ENCODE assay signal across 8 cellular contexts in the genomic region with DNA sequence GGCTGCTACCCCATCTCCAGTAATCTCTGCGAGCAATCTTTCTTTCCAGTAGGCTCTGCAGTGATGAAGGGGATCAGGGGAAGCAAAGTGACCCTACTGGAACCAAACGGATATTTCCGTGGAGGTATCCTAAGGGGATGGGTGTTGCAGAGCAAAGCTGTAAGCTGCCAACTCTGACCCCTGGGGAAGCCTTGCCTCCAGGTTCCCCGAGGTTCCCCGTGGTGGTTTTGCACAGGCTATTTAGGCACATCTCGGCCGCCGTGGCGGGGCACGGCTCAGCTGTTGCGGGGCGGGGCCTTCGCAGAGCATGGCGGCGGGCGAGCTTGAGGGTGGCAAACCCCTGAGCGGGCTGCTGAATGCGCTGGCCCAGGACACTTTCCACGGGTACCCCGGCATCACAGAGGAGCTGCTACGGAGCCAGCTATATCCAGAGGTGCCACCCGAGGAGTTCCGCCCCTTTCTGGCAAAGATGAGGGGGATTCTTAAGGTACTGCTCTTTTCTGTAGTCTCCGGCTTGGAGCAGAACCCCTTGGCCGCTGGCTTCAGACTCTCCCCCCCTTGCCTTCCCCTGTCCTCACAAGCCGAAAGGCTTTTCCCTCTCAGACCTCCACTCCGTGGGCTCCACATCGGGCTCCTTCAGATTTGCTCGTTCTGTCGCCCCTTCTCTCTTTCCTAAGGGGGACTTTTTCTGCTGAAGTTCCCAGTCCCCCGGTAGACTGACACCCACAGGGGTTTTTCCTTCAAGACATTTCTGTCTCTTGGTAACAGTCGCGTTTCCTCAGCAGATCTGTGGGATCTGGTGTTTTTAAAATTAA. TPM values are rescaled to one million over a fixed set of nuclear protein-coding genes. Genes with fewer than 3 reads are reported as not detected.
DNase-seq lines count a peak whose midpoint lies in the region; ATAC-seq and TF ChIP-seq lines count a peak whose summit lies in the region.

Gene COMMD1 (plus strand): TSS at position 303 of the 815 bp plus-strand sequence. CDS start 5 bp downstream, at position 308.

- H3K36me3 ChIP-seq in KMS-11 (ENCODE audit: insufficient read depth) (no peaks in the 10 kb centered on the region), SJCRH30 (no peaks in the 10 kb centered on the region), neuron (ENCODE audit: insufficient read depth, low read length) (no peaks in the 10 kb centered on the region), subcutaneous abdominal adipose tissue (ENCODE audit: control insufficient read depth in 5 of 5, insufficient read depth in 5 of 5, low read length in 5 of 5) (no peaks in the 10 kb centered on the region)

- no peaks in the 10 kb centered on the region for H3K9me3 ChIP-seq in SJCRH30 (replicated peaks)
- H3K9me3 ChIP-seq in neuron (ENCODE audit: low read length): no peaks in the 10 kb centered on the region
- no peaks in the 10 kb centered on the region for H3K9me3 ChIP-seq in subcutaneous abdominal adipose tissue (ENCODE audit: control insufficient read depth in 5 of 5, low read length in 5 of 5)

- ATAC-seq in GM21737 (IDR thresholded peaks at IDR 0.05; ENCODE audit: unreplicated experiment): peak; percentile 97
- ATAC-seq in foreskin keratinocyte: peak; percentile 97

- H3K4me1 ChIP-seq in KMS-11 (ENCODE audit: low read depth, poor library complexity, severe bottlenecking): peaks cover 20% of the 10 kb centered on the region
- H3K4me1 ChIP-seq in SJCRH30: no peaks in the 10 kb centered on the region
- no peaks in the 10 kb centered on the region for H3K4me1 ChIP-seq in foreskin keratinocyte
- peaks cover 5% of the 10 kb centered on the region for H3K4me1 ChIP-seq in neuron (ENCODE audit: insufficient read depth, low read length)
- H3K4me1 ChIP-seq in subcutaneous abdominal adipose tissue (ENCODE audit: control insufficient read depth in 5 of 5, insufficient read depth in 5 of 5, low read length in 5 of 5): peaks cover 0 to 20% (median 17%) of the 10 kb centered on the region in 5 donors

- peak within 1 kb of the TSS; percentile 82 for H2AFZ ChIP-seq in KMS-11 (ENCODE audit: low read depth)
- H2AFZ ChIP-seq in neuron (ENCODE audit: low read depth, low read length): peak within 1 kb of the TSS; percentile 91

- peak within 1 kb of the TSS; percentile 56; the same call in 1 of the 2 replicates for H3K9ac ChIP-seq in KMS-11
- H3K9ac ChIP-seq in subcutaneous abdominal adipose tissue (ENCODE audit: low read length in 5 of 5): peak within 1 kb of the TSS; percentile 92 to 100 (median 97)

- H3K4me2 ChIP-seq in KMS-11: peak within 1 kb of the TSS; percentile 57

- H4K20me1 ChIP-seq in KMS-11 (ENCODE audit: insufficient read depth): no peaks in the 10 kb centered on the region; the same call in none of the 2 replicates

- TF ChIP-seq CTCF in KMS-11 (conservative IDR thresholded peaks at IDR 0.05; ENCODE audit: low read depth, low read length): no peak
- no peak for TF ChIP-seq CTCF in foreskin keratinocyte (conservative IDR thresholded peaks at IDR 0.05)

- DNase-seq in EH (ENCODE audit: low read depth) (peak; percentile 71), SJCRH30 (peak; percentile 88 to 90), activated gamma-delta T cell treated with Interleukin-2 at 50 U/mL for 16 hours (peak; percentile 75), foreskin keratinocyte (peak; percentile 31 to 52)

- H3K27me3 ChIP-seq in KMS-11 (ENCODE audit: insufficient read depth, low read depth): no peaks in the 10 kb centered on the region
- no peaks in the 10 kb centered on the region for H3K27me3 ChIP-seq in SJCRH30
- H3K27me3 ChIP-seq in foreskin keratinocyte: no peaks in the 10 kb centered on the region
- H3K27me3 ChIP-seq in neuron (ENCODE audit: insufficient read depth, low read length): no peaks in the 10 kb centered on the region
- H3K27me3 ChIP-seq in subcutaneous abdominal adipose tissue (ENCODE audit: control insufficient read depth in 5 of 5, insufficient read depth in 4 of 5, low read length in 5 of 5): no peaks in the 10 kb centered on the region

- no peak within 1 kb of the TSS for H3K27ac ChIP-seq in KMS-11
- peak within 1 kb of the TSS; percentile 55 for H3K27ac ChIP-seq in SJCRH30
- peak within 1 kb of the TSS; percentile 34 for H3K27ac ChIP-seq in foreskin keratinocyte
- H3K27ac ChIP-seq in subcutaneous abdominal adipose tissue (ENCODE audit: low read depth, low read length): peak within 1 kb of the TSS; percentile 85

- H3K4me3 ChIP-seq in KMS-11 (IDR thresholded peaks at IDR 0.05; ENCODE audit: insufficient read depth, low read depth, low read length) (peak within 1 kb of the TSS; percentile 93), SJCRH30 (peak within 1 kb of the TSS; percentile 73), neuron (ENCODE audit: low read length) (peak within 1 kb of the TSS; percentile 84), subcutaneous abdominal adipose tissue (ENCODE audit: low read depth in 1 of 5, low read length in 5 of 5) (peak within 1 kb of the TSS; percentile 79 to 100 (median 98))

- H3K79me2 ChIP-seq in KMS-11 (ENCODE audit: insufficient read depth, low read depth): peaks cover 11% of the 10 kb centered on the region; the same call in 1 of the 2 replicates

RNA-seq across cellular contexts. Expression of gene COMMD1, which starts in this region (rescaled TPM):
- 48.9 and 51.4 TPM in 2 replicates for total RNA-seq in SJCRH30 (2014; rRNA removed; shearing (Covaris generic))
- 33.8 and 35.8 TPM in 2 replicates for total RNA-seq in foreskin keratinocyte
- polyA plus RNA-seq in foreskin keratinocyte: 63.9 and 68.5 TPM in 2 replicates
